In the genomic region with DNA sequence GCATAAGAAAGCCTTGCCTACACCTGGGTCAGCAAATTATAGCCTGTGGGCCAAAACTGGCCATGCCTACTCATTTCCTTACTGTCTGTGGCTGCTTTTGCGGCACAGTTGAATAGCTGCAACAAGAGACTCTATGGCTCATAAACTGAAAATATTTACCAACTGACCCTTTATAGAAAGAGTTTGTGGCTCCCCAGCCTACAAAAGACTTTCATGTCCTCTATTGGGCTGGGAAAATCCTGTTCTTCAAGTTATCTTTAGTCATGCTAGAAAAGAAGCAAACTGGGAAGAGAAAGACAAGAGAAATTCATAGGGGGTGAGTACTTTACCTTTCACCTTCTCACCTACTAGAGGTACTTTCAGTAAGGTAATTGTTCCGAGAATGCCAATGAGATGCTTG, we compare ENCODE assay signal across 8 cellular contexts.
DNase-seq lines count a peak whose midpoint lies in the region; ATAC-seq and TF ChIP-seq lines count a peak whose summit lies in the region.

No MANE protein-coding gene starts in this region.

- in situ Hi-C loops in gastrocnemius medialis (cut with MboI; ENCODE audit: low sequenced_read_pairs in 4 of 4) = no loop called here

- H3K27me3 ChIP-seq in gastrocnemius medialis = no peaks in the 10 kb centered on the region

- peak; percentile 60 for DNase-seq in glomerular visceral epithelial cell (ENCODE audit: extremely low spot score)
- no peak for DNase-seq in NCI-H524 (lab: John Stamatoyannopoulos, UW)
- DNase-seq in left ventricle myocardium superior = no peak
- no peak for DNase-seq in gastrocnemius medialis

- H3K4me3 ChIP-seq in gastrocnemius medialis = no peak overlapping the region

- intact Hi-C loops in left ventricle myocardium superior (cut with micrococcal nuclease) (no loop called here), gastrocnemius medialis (cut with DNase I; ENCODE audit: low total_unique reads) (no loop called here)

- no peaks in the 10 kb centered on the region for H3K4me1 ChIP-seq in gastrocnemius medialis

- H3K9me3 ChIP-seq in gastrocnemius medialis = no peaks in the 10 kb centered on the region

- peak overlapping the region in 1 of 4 donors; percentile 8 for H3K27ac ChIP-seq in gastrocnemius medialis

- no peak for TF ChIP-seq POLR2A in gastrocnemius medialis (IDR thresholded peaks at IDR 0.05)

- H3K36me3 ChIP-seq in gastrocnemius medialis = peaks cover 0 to 19% of the 10 kb centered on the region in 2 donors

- ATAC-seq in GM18498 (IDR thresholded peaks at IDR 0.05; ENCODE audit: unreplicated experiment) (peak; percentile 81), GM21619 (IDR thresholded peaks at IDR 0.05; ENCODE audit: unreplicated experiment) (peak; percentile 89), HG03565 (IDR thresholded peaks at IDR 0.05; ENCODE audit: unreplicated experiment) (peak; percentile 62), HG02970 (IDR thresholded peaks at IDR 0.05; ENCODE audit: low FRiP score, unreplicated experiment) (no peak), left ventricle myocardium superior (no peak), gastrocnemius medialis (no peak)

- TF ChIP-seq CTCF in gastrocnemius medialis (IDR thresholded peaks at IDR 0.05 in 4 of 5, conservative IDR thresholded peaks at IDR 0.05 in 1 of 5) = no peak

Comparison
In these comparisons a context has a peak if more than half of its experiments do, and no peak if none do; other contexts are left out.
1. ATAC-seq: peak in GM18498 (single experiment), GM21619 (single experiment) and HG03565 (single experiment); none in HG02970 (single experiment), left ventricle myocardium superior (single experiment) and gastrocnemius medialis (0 of 2).